Comparison of ENCODE assay signal across 15 cellular contexts in the genomic region with DNA sequence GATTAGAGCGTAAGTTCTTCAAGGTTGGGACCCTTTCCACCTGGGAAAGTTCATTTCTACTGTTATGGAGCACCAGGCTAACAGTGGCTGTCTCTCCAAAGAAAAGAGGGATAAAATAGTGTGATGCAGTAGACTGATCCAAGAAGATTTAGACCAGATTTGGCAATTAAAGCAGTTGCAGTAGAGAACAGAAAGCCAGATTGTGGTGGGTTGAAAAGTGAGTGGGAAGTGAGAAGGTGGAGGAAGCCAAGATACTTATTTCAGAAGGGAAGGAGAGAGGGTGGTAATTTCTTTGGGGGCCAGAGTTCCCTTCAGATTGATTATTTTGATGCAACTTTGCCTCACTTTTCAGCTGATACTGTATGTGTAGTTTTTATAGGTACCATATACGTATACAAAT. TPM values are rescaled to one million over a fixed set of nuclear protein-coding genes. Genes with fewer than 3 reads are reported as not detected.
DNase-seq lines count a peak whose midpoint lies in the region; ATAC-seq, FAIRE-seq and TF ChIP-seq lines count a peak whose summit lies in the region.
"Had no signal": no experiment of that assay in that cellular context is flagged by ENCODE, and none has a peak within 500 bp of the region (broad histone marks: within the 10 kb centered on the region; RNA-seq: fewer than 3 reads in every experiment).

No MANE protein-coding gene starts in this region.

- no peaks in the 10 kb centered on the region for H3K27me3 Mint-ChIP-seq in activated T-cell treated with anti-CD3 and anti-CD28 coated beads, Interleukin-2, amount 50 U/mL, for 4 hours (ENCODE audit: low read depth)
- no peaks in the 10 kb centered on the region for H3K27me3 Mint-ChIP-seq in activated CD8-positive, alpha-beta T cell treated with anti-CD3 and anti-CD28 coated beads for 36 hours
- H3K27me3 Mint-ChIP-seq: activated naive CD8-positive, alpha-beta T cell treated with anti-CD3 and anti-CD28 coated beads, Interleukin-2, amount 10 ng/mL, durations not matched to agents 7 days and 5 days had no signal

- no peak for FAIRE-seq in keratinocyte (lab: Jason Lieb, UNC)
- FAIRE-seq: HTR-8/SVneo had no signal

- H3K27ac ChIP-seq in keratinocyte (ENCODE audit: control insufficient read depth, insufficient read depth, low read length) (peak overlapping the region; percentile 56), thoracic aorta (no peak overlapping the region)
- H3K27ac ChIP-seq: left ventricle myocardium inferior had no signal

- CTCF ChIA-PET in activated CD8-positive, alpha-beta T cell treated with anti-CD3 and anti-CD28 coated beads for 36 hours (lab: Charles Lee) = no interaction called here

- no peak overlapping the region for H3K9ac ChIP-seq in keratinocyte (ENCODE audit: control insufficient read depth, extremely low read depth, insufficient read depth, low read length)

- H3K36me3 Mint-ChIP-seq in activated T-cell treated with anti-CD3 and anti-CD28 coated beads, Interleukin-2, amount 50 U/mL, for 4 hours (ENCODE audit: insufficient read depth) = peaks cover 18% of the 10 kb centered on the region
- peaks cover 27% of the 10 kb centered on the region for H3K36me3 Mint-ChIP-seq in activated CD8-positive, alpha-beta T cell treated with anti-CD3 and anti-CD28 coated beads for 36 hours (ENCODE audit: low read depth)

- no peak overlapping the region for H2AFZ ChIP-seq in keratinocyte (ENCODE audit: control insufficient read depth, low read length)

- dilution Hi-C loops in keratinocyte (cut with MboI; ENCODE audit: extremely low pct_ligation_motif_present, low sequenced_read_pairs) = no loop called here

- peaks cover 18% of the 10 kb centered on the region for H3K9me1 ChIP-seq in keratinocyte (ENCODE audit: control insufficient read depth, extremely low read depth, insufficient read depth, low read length)

- peaks cover 68% of the 10 kb centered on the region for H4K20me1 ChIP-seq in keratinocyte (ENCODE audit: control insufficient read depth, extremely low read depth, insufficient read depth, low read length)

- DNase-seq in activated T-cell treated with anti-CD3 and anti-CD28 coated beads, Interleukin-2, amount 50 U/mL, for 4 hours = no peak
- no peak for DNase-seq in activated T-cell treated with anti-CD3 and anti-CD28 coated beads, Interleukin-2, amount 50 U/mL, for 1 hour
- DNase-seq in activated CD8-positive, alpha-beta T cell treated with anti-CD3 and anti-CD28 coated beads for 36 hours = no peak
- DNase-seq in keratinocyte (ENCODE audit: low read depth, low spot score) (no peak), thoracic aorta (ENCODE audit: low spot score) (no peak), KG1 (lab: John Stamatoyannopoulos, UW) (no peak), hypothalamus (lab: John Stamatoyannopoulos, UW) (no peak)
- DNase-seq in stimulated activated CD4-positive, alpha-beta T cell treated with anti-CD3 and anti-CD28 coated beads, Interleukin-4, amount 100 ng/mL, for 4 hours = no peak
- DNase-seq: activated naive CD8-positive, alpha-beta T cell treated with anti-CD3 and anti-CD28 coated beads, Interleukin-2, amount 10 ng/mL, durations not matched to agents 7 days and 5 days; DMS79; left ventricle myocardium inferior; Right ventricle myocardium superior; sigmoid colon; stomach had no signal

- peak overlapping the region; percentile 77 for H3K4me2 ChIP-seq in keratinocyte (ENCODE audit: control insufficient read depth, extremely low read depth, insufficient read depth, low read depth, low read length)

- H3K4me3 ChIP-seq in keratinocyte (ENCODE audit: control insufficient read depth in 2 of 3, extremely low read depth in 1 of 3, insufficient read depth in 2 of 3, low read depth in 1 of 3, low read length in 3 of 3) = peak overlapping the region in 2 of 3 experiments; percentile 12 to 18
- H3K4me3 ChIP-seq in thoracic aorta = peak overlapping the region; percentile 23
- H3K4me3 ChIP-seq: left ventricle myocardium inferior, sigmoid colon, stomach had no signal

- no peaks in the 10 kb centered on the region for H3K9me3 Mint-ChIP-seq in activated T-cell treated with anti-CD3 and anti-CD28 coated beads, Interleukin-2, amount 50 U/mL, for 4 hours
- no peaks in the 10 kb centered on the region for H3K9me3 Mint-ChIP-seq in activated CD8-positive, alpha-beta T cell treated with anti-CD3 and anti-CD28 coated beads for 36 hours
- H3K9me3 Mint-ChIP-seq: activated naive CD8-positive, alpha-beta T cell treated with anti-CD3 and anti-CD28 coated beads, Interleukin-2, amount 10 ng/mL, durations not matched to agents 7 days and 5 days had no signal

- peak overlapping the region; percentile 13 for H3K4me3 Mint-ChIP-seq in activated T-cell treated with anti-CD3 and anti-CD28 coated beads, Interleukin-2, amount 50 U/mL, for 4 hours
- H3K4me3 Mint-ChIP-seq in activated CD8-positive, alpha-beta T cell treated with anti-CD3 and anti-CD28 coated beads for 36 hours = no peak overlapping the region

- TF ChIP-seq CTCF in activated CD8-positive, alpha-beta T cell treated with anti-CD3 and anti-CD28 coated beads for 36 hours (IDR thresholded peaks at IDR 0.05) = no peak
- no peak for TF ChIP-seq CTCF in keratinocyte (optimal IDR thresholded peaks at IDR 0.05 in 1 of 3, IDR thresholded peaks at IDR 0.05 in 1 of 3, conservative IDR thresholded peaks at IDR 0.05 in 1 of 3; ENCODE audit: extremely low read depth in 1 of 3, insufficient read depth in 2 of 3, low read length in 3 of 3)
- TF ChIP-seq CTCF in thoracic aorta (IDR thresholded peaks at IDR 0.05) = no peak

- H3K4me1 Mint-ChIP-seq in activated T-cell treated with anti-CD3 and anti-CD28 coated beads, Interleukin-2, amount 50 U/mL, for 4 hours (ENCODE audit: low read depth) = peaks cover 77% of the 10 kb centered on the region
- H3K4me1 Mint-ChIP-seq in activated CD8-positive, alpha-beta T cell treated with anti-CD3 and anti-CD28 coated beads for 36 hours (ENCODE audit: low read depth) = peaks cover 77% of the 10 kb centered on the region

- intact Hi-C loops in activated CD8-positive, alpha-beta T cell treated with anti-CD3 and anti-CD28 coated beads for 36 hours (cut with micrococcal nuclease) = no loop called here

- ATAC-seq in activated T-cell treated with anti-CD3 and anti-CD28 coated beads, Interleukin-2, amount 50 U/mL, for 4 hours = peak in 1 of 2 donors; percentile 24
- no peak for ATAC-seq in activated CD8-positive, alpha-beta T cell treated with anti-CD3 and anti-CD28 coated beads for 36 hours
- ATAC-seq in thoracic aorta (ENCODE audit: insufficient number of reproducible peaks, low FRiP score, low read depth) = no peak

- no peaks in the 10 kb centered on the region for H3K9me3 ChIP-seq in keratinocyte (ENCODE audit: control insufficient read depth, low read depth, low read length)
- H3K9me3 ChIP-seq in thoracic aorta = no peaks in the 10 kb centered on the region
- H3K9me3 ChIP-seq: left ventricle myocardium inferior, sigmoid colon, stomach had no signal

- peaks cover 100% of the 10 kb centered on the region for H3K79me2 ChIP-seq in keratinocyte (ENCODE audit: control insufficient read depth, insufficient read depth, low read length)

- POLR2A ChIA-PET in activated CD8-positive, alpha-beta T cell treated with anti-CD3 and anti-CD28 coated beads for 36 hours (lab: Charles Lee) = interaction anchor here (0.6 kb wide), 1 partner anchor 352 kb away, joined by 3 read pairs; no protein-coding TSS in a partner anchor

- H3K27me3 ChIP-seq in keratinocyte (ENCODE audit: control insufficient read depth, extremely low read depth, insufficient read depth, low read length) (no peaks in the 10 kb centered on the region), thoracic aorta (replicated peaks; ENCODE audit: insufficient read depth) (no peaks in the 10 kb centered on the region)
- H3K27me3 ChIP-seq: sigmoid colon, stomach had no signal

- H3K4me1 ChIP-seq in keratinocyte (ENCODE audit: control insufficient read depth, extremely low read depth, insufficient read depth, low read length) (peaks cover 51% of the 10 kb centered on the region), thoracic aorta (ENCODE audit: control insufficient read depth in 1 of 2, low read depth in 2 of 2) (peaks cover 52 to 67% of the 10 kb centered on the region in 2 donors)

- H3K36me3 ChIP-seq in keratinocyte (ENCODE audit: control insufficient read depth in 2 of 2, extremely low read depth in 1 of 2, insufficient read depth in 2 of 2, low read length in 2 of 2) (peaks cover 6 to 13% of the 10 kb centered on the region in 2 experiments), thoracic aorta (peaks cover 2% of the 10 kb centered on the region)

- peak overlapping the region; percentile 77 for H3K27ac Mint-ChIP-seq in activated CD8-positive, alpha-beta T cell treated with anti-CD3 and anti-CD28 coated beads for 36 hours
- H3K27ac Mint-ChIP-seq: activated naive CD8-positive, alpha-beta T cell treated with anti-CD3 and anti-CD28 coated beads, Interleukin-2, amount 10 ng/mL, durations not matched to agents 7 days and 5 days had no signal

RNA-seq across cellular contexts. Expression of a gene that starts 8.0 kb away (rescaled TPM):
- 100 to 1,000 TPM; 190 to 203 (median 194) TPM for total RNA-seq in activated T-cell treated with anti-CD3 and anti-CD28 coated beads, Interleukin-2, amount 50 U/mL, for 4 hours
- total RNA-seq in activated CD8-positive, alpha-beta T cell treated with anti-CD3 and anti-CD28 coated beads for 36 hours = 100 to 1,000 TPM; 243 to 264 TPM
- 946 to 1,224 TPM (median 993 TPM) in 3 replicates for polyA plus RNA-seq in keratinocyte
- polyA plus RNA-seq in keratinocyte (2011; ENCODE audit: low read depth) = 428 TPM
- 856 and 1,649 TPM in 2 replicates for polyA plus RNA-seq in keratinocyte (2011; cell fraction: cytosol; rRNA removed)
- polyA plus RNA-seq in keratinocyte (2011; cell fraction: nucleus; rRNA removed) = 528 and 542 TPM in 2 replicates
- 739 and 761 TPM in 2 replicates for polyA plus RNA-seq in keratinocyte (2012; ENCODE audit: low replicate concordance)
- polyA minus RNA-seq in keratinocyte = 206 to 467 TPM (median 416 TPM) in 3 replicates
- polyA minus RNA-seq in keratinocyte (2011; cell fraction: cytosol; rRNA and poly(A)+ RNA removed) = 587 TPM
- 138 and 172 TPM in 2 replicates for polyA minus RNA-seq in keratinocyte (2011; cell fraction: nucleus; rRNA and poly(A)+ RNA removed)
- total RNA-seq in thoracic aorta = 100 to 1,000 TPM; 208 to 328 TPM

RNA-seq across cellular contexts. Expression of a gene that starts 22.3 kb away (rescaled TPM):
- 100 to 1,000 TPM; 166 to 171 (median 169) TPM for total RNA-seq in activated T-cell treated with anti-CD3 and anti-CD28 coated beads, Interleukin-2, amount 50 U/mL, for 4 hours
- total RNA-seq in activated CD8-positive, alpha-beta T cell treated with anti-CD3 and anti-CD28 coated beads for 36 hours = 100 to 1,000 TPM; 405 to 423 TPM
- polyA plus RNA-seq in keratinocyte = 526 to 759 TPM (median 536 TPM) in 3 replicates
- polyA plus RNA-seq in keratinocyte (2011; ENCODE audit: low read depth) = 832 TPM
- polyA plus RNA-seq in keratinocyte (2011; cell fraction: cytosol; rRNA removed) = 508 and 955 TPM in 2 replicates
- polyA plus RNA-seq in keratinocyte (2011; cell fraction: nucleus; rRNA removed) = 319 and 354 TPM in 2 replicates
- polyA plus RNA-seq in keratinocyte (2012; ENCODE audit: low replicate concordance) = 469 and 496 TPM in 2 replicates
- polyA minus RNA-seq in keratinocyte = 140 to 335 TPM (median 275 TPM) in 3 replicates
- 479 TPM for polyA minus RNA-seq in keratinocyte (2011; cell fraction: cytosol; rRNA and poly(A)+ RNA removed)
- polyA minus RNA-seq in keratinocyte (2011; cell fraction: nucleus; rRNA and poly(A)+ RNA removed) = 97.7 and 185 TPM in 2 replicates
- 100 to 1,000 TPM; 451 to 800 TPM for total RNA-seq in thoracic aorta

RNA-seq across cellular contexts. Expression of a gene that starts 50.1 kb away (rescaled TPM):
- under 1 TPM; 0.16 to 0.42 (median 0.25) TPM for total RNA-seq in activated T-cell treated with anti-CD3 and anti-CD28 coated beads, Interleukin-2, amount 50 U/mL, for 4 hours
- 1 to 10 TPM; 1.0 to 1.3 TPM for total RNA-seq in activated CD8-positive, alpha-beta T cell treated with anti-CD3 and anti-CD28 coated beads for 36 hours
- 0.01 to 0.22 TPM (median 0.03 TPM) in 3 replicates for polyA plus RNA-seq in keratinocyte
- 1.9 TPM for polyA plus RNA-seq in keratinocyte (2011; ENCODE audit: low read depth)
- polyA plus RNA-seq in keratinocyte (2011; cell fraction: cytosol; rRNA removed) = 0.04 and 0.05 TPM in 2 replicates
- polyA plus RNA-seq in keratinocyte (2011; cell fraction: nucleus; rRNA removed) = 0.06 and 0.08 TPM in 2 replicates
- polyA plus RNA-seq in keratinocyte (2012; ENCODE audit: low replicate concordance) = 0.06 and 0.28 TPM in 2 replicates
- polyA minus RNA-seq in keratinocyte = 0.13 TPM in 1 of 3 replicates, not detected in the others
- not detected for polyA minus RNA-seq in keratinocyte (2011; cell fraction: cytosol; rRNA and poly(A)+ RNA removed)
- polyA minus RNA-seq in keratinocyte (2011; cell fraction: nucleus; rRNA and poly(A)+ RNA removed) = 0.16 TPM in 1 of 2 replicates, not detected in the other
- 10 to 100 TPM; 16.1 to 27.2 TPM for total RNA-seq in thoracic aorta

Comparison
In these comparisons a context has a peak if more than half of its experiments do, and no peak if none do; other contexts are left out.
1. RNA of a gene that starts 50.1 kb away (total RNA-seq): 16.1 to 27.2 TPM in thoracic aorta; 1.0 to 1.3 TPM in activated CD8-positive, alpha-beta T cell treated with anti-CD3 and anti-CD28 coated beads for 36 hours and 0.16 to 0.42 TPM in activated T-cell treated with anti-CD3 and anti-CD28 coated beads, Interleukin-2, amount 50 U/mL, for 4 hours; every median in the first group is over 4 times any median in the second.